ENCODE assay signal across 17 cellular contexts in genomic region chr14:105849933-105850626, GRCh38.
"Had no signal": no experiment of that assay in that cellular context is flagged by ENCODE, and none has a peak within 500 bp of the region (broad histone marks: within the 10 kb centered on the region; RNA-seq: fewer than 3 reads in every experiment).

No MANE protein-coding gene starts in this region.

- H3K27ac Mint-ChIP-seq: activated naive CD8-positive, alpha-beta T cell treated with anti-CD3 and anti-CD28 coated beads for 36 hours; activated T-cell treated with anti-CD3 and anti-CD28 coated beads, Interleukin-2, amount 50 U/mL, for 24 hours; stimulated activated effector memory CD8-positive, alpha-beta T cell treated with anti-CD3 and anti-CD28 coated beads, Interleukin-12 subunit alpha, Interleukin-12 subunit beta, amount 100 ng/mL, for 72 hours had no signal

- H3K9me3 Mint-ChIP-seq: activated naive CD8-positive, alpha-beta T cell treated with anti-CD3 and anti-CD28 coated beads for 36 hours; activated T-cell treated with anti-CD3 and anti-CD28 coated beads, Interleukin-2, amount 50 U/mL, for 24 hours; stimulated activated effector memory CD8-positive, alpha-beta T cell treated with anti-CD3 and anti-CD28 coated beads, Interleukin-12 subunit alpha, Interleukin-12 subunit beta, amount 100 ng/mL, for 72 hours; T-cell had no signal

- H3K27me3 ChIP-seq: ovary, tibial nerve had no signal

- DNase-seq: activated CD4-positive, alpha-beta T cell treated with anti-CD3 and anti-CD28 coated beads for 4 hours; activated gamma-delta T cell treated with Interleukin-2 at 50 U/mL for 16 hours; activated naive CD8-positive, alpha-beta T cell treated with anti-CD3 and anti-CD28 coated beads for 36 hours; activated T-cell treated with anti-CD3 and anti-CD28 coated beads, Interleukin-2, amount 50 U/mL, for 24 hours; aorta; effector CD4-positive, alpha-beta T cell; foreskin melanocyte; mammary epithelial cell; retina; T1000 had no signal

- H3K27ac ChIP-seq: breast epithelium, ovary, skin epidermis, tibial nerve had no signal

- H3K4me1 ChIP-seq: breast epithelium, tibial nerve had no signal

- H3K4me3 ChIP-seq: breast epithelium, ovary, skin epidermis, tibial nerve had no signal

- H3K9me3 ChIP-seq: ovary had no signal

- H3K36me3 Mint-ChIP-seq: T-cell had no signal

- H3K4me3 Mint-ChIP-seq: activated naive CD8-positive, alpha-beta T cell treated with anti-CD3 and anti-CD28 coated beads for 36 hours; activated T-cell treated with anti-CD3 and anti-CD28 coated beads, Interleukin-2, amount 50 U/mL, for 24 hours; stimulated activated effector memory CD8-positive, alpha-beta T cell treated with anti-CD3 and anti-CD28 coated beads, Interleukin-12 subunit alpha, Interleukin-12 subunit beta, amount 100 ng/mL, for 72 hours; T-cell had no signal

- H3K27me3 Mint-ChIP-seq: activated naive CD8-positive, alpha-beta T cell treated with anti-CD3 and anti-CD28 coated beads for 36 hours; activated T-cell treated with anti-CD3 and anti-CD28 coated beads, Interleukin-2, amount 50 U/mL, for 24 hours had no signal

- H3K36me3 ChIP-seq: breast epithelium, ovary, tibial nerve had no signal

- ATAC-seq: left lobe of liver; stimulated activated effector memory CD8-positive, alpha-beta T cell treated with anti-CD3 and anti-CD28 coated beads, Interleukin-12 subunit alpha, Interleukin-12 subunit beta, amount 100 ng/mL, for 72 hours; T-cell had no signal
